Comparison of ENCODE assay signal across 22 cellular contexts in genomic region chr7:42924223-42924877, GRCh38. TPM values are rescaled to one million over a fixed set of nuclear protein-coding genes. Genes with fewer than 3 reads are reported as not detected.
DNase-seq lines count a peak whose midpoint lies in the region; ATAC-seq and TF ChIP-seq lines count a peak whose summit lies in the region.
"Had no signal": no experiment of that assay in that cellular context is flagged by ENCODE, and none has a peak within 500 bp of the region (broad histone marks: within the 10 kb centered on the region; RNA-seq: fewer than 3 reads in every experiment).

No MANE protein-coding gene starts in this region.

- ATAC-seq in T-helper 17 cell: no peak
- no peak for ATAC-seq in foreskin keratinocyte
- no peak for ATAC-seq in GM18505 (IDR thresholded peaks at IDR 0.05; ENCODE audit: unreplicated experiment)
- ATAC-seq in HG03025 (IDR thresholded peaks at IDR 0.05; ENCODE audit: low FRiP score, unreplicated experiment): no peak
- ATAC-seq: effector memory CD8-positive, alpha-beta T cell; left cardiac atrium; Right ventricle myocardium inferior had no signal

- TF ChIP-seq POLR2A in GM18505 (IDR thresholded peaks at IDR 0.05; ENCODE audit: borderline replicate concordance, extremely low read depth, insufficient read depth, insufficient read length): no peak

- H3K79me2 ChIP-seq in Karpas-422 (ENCODE audit: low read length): peaks cover 80% of the 10 kb centered on the region

- no peaks in the 10 kb centered on the region for H3K9me3 Mint-ChIP-seq in activated CD4-positive, alpha-beta memory T cell treated with anti-CD3 and anti-CD28 coated beads for 36 hours
- no peaks in the 10 kb centered on the region for H3K9me3 Mint-ChIP-seq in activated CD4-positive, alpha-beta memory T cell treated with anti-CD3 and anti-CD28 coated beads, Interleukin-2, amount 10 ng/mL, durations not matched to agents 7 days and 5 days
- H3K9me3 Mint-ChIP-seq: effector memory CD8-positive, alpha-beta T cell; mesothelial cell of epicardium; neural crest cell had no signal

- POLR2A ChIA-PET in activated CD4-positive, alpha-beta memory T cell treated with anti-CD3 and anti-CD28 coated beads for 36 hours (lab: Charles Lee): interaction anchor here (1.0 to 2.9 kb wide), 2 partner anchors 10 to 12 kb away, joined by 3 to 9 read pairs; no protein-coding TSS in a partner anchor
- POLR2A ChIA-PET in activated CD4-positive, alpha-beta memory T cell treated with anti-CD3 and anti-CD28 coated beads, Interleukin-2, amount 10 ng/mL, durations not matched to agents 7 days and 5 days (lab: Charles Lee): interaction anchor here (0.7 to 1.2 kb wide), 3 partner anchors 8 to 12 kb away, joined by 5 read pairs; partner anchors contain the start of genes MRPL32 and PSMA2

- H3K27ac ChIP-seq in Karpas-422 (ENCODE audit: low read length) (peak overlapping the region; percentile 58), foreskin keratinocyte (peak overlapping the region; percentile 70)
- H3K27ac ChIP-seq: suprapubic skin, vagina, WERI-Rb-1 had no signal

- H3K9me2 ChIP-seq in Karpas-422 (replicated peaks; ENCODE audit: insufficient read depth, low read length): no peaks in the 10 kb centered on the region

- H3K9me3 ChIP-seq in Karpas-422 (ENCODE audit: low read length): no peaks in the 10 kb centered on the region
- no peaks in the 10 kb centered on the region for H3K9me3 ChIP-seq in T-helper 17 cell (ENCODE audit: control insufficient read depth, low read length, poor library complexity, severe bottlenecking)
- H3K9me3 ChIP-seq: BE2C, Caco-2, suprapubic skin, vagina had no signal

- no peak overlapping the region for H3K4me3 ChIP-seq in Karpas-422 (ENCODE audit: low read length)
- H3K4me3 ChIP-seq: suprapubic skin, vagina had no signal

- peak overlapping the region; percentile 7 for H3K4me2 ChIP-seq in Karpas-422 (ENCODE audit: low read depth, low read length, poor library complexity, severe bottlenecking)

- H3K9ac ChIP-seq in Karpas-422 (ENCODE audit: low read length): no peak overlapping the region

- CTCF ChIA-PET in activated CD4-positive, alpha-beta memory T cell treated with anti-CD3 and anti-CD28 coated beads for 36 hours (lab: Charles Lee): interaction anchor here (0.8 kb wide), 1 partner anchor 18 kb away, joined by 3 read pairs; no protein-coding TSS in a partner anchor
- CTCF ChIA-PET in activated CD4-positive, alpha-beta memory T cell treated with anti-CD3 and anti-CD28 coated beads, Interleukin-2, amount 10 ng/mL, durations not matched to agents 7 days and 5 days (lab: Charles Lee): interaction anchor here (1.1 to 1.6 kb wide), 2 partner anchors 8 to 12 kb away, joined by 3 to 4 read pairs; partner anchors contain the start of genes C7orf25 and MRPL32

- H3K36me3 ChIP-seq in Karpas-422 (ENCODE audit: insufficient read depth, low read length): peaks cover 71% of the 10 kb centered on the region

- DNase-seq in activated CD4-positive, alpha-beta memory T cell treated with anti-CD3 and anti-CD28 coated beads for 36 hours: no peak
- no peak for DNase-seq in activated CD4-positive, alpha-beta memory T cell treated with anti-CD3 and anti-CD28 coated beads, Interleukin-2, amount 10 ng/mL, durations not matched to agents 7 days and 5 days
- DNase-seq in Karpas-422: no peak
- DNase-seq in T-helper 17 cell: no peak
- DNase-seq in foreskin keratinocyte: no peak
- DNase-seq in dedifferentiated amniotic fluid mesenchymal stem cell (ENCODE audit: extremely low spot score): no peak
- DNase-seq: activated effector memory CD4-positive, alpha-beta T cell treated with anti-CD3 and anti-CD28 coated beads, Interleukin-2, amount 50 U/mL, for 16 hours; BE2C; Caco-2; effector memory CD8-positive, alpha-beta T cell; HCEC 1CT; left cardiac atrium; NCI-H2081; T-helper 1 cell; WERI-Rb-1 had no signal

- no peak overlapping the region for H2AFZ ChIP-seq in Karpas-422 (ENCODE audit: low read length)

- no peak for TF ChIP-seq CTCF in foreskin keratinocyte (conservative IDR thresholded peaks at IDR 0.05)

- H3K27me3 ChIP-seq in Karpas-422 (ENCODE audit: low read length) (no peaks in the 10 kb centered on the region), foreskin keratinocyte (no peaks in the 10 kb centered on the region)
- H3K27me3 ChIP-seq: BE2C, suprapubic skin, vagina had no signal

- no peaks in the 10 kb centered on the region for H4K20me1 ChIP-seq in Karpas-422 (ENCODE audit: insufficient read depth, low read depth, low read length)

- H3K27ac Mint-ChIP-seq in activated CD4-positive, alpha-beta memory T cell treated with anti-CD3 and anti-CD28 coated beads for 36 hours: peak overlapping the region; percentile 74
- H3K27ac Mint-ChIP-seq in activated CD4-positive, alpha-beta memory T cell treated with anti-CD3 and anti-CD28 coated beads, Interleukin-2, amount 10 ng/mL, durations not matched to agents 7 days and 5 days: no peak overlapping the region
- H3K27ac Mint-ChIP-seq in T-helper 17 cell: peak overlapping the region; percentile 63
- H3K27ac Mint-ChIP-seq: mesothelial cell of epicardium had no signal

- no peak overlapping the region for H3K4me3 Mint-ChIP-seq in activated CD4-positive, alpha-beta memory T cell treated with anti-CD3 and anti-CD28 coated beads for 36 hours
- no peak overlapping the region for H3K4me3 Mint-ChIP-seq in activated CD4-positive, alpha-beta memory T cell treated with anti-CD3 and anti-CD28 coated beads, Interleukin-2, amount 10 ng/mL, durations not matched to agents 7 days and 5 days
- no peak overlapping the region for H3K4me3 Mint-ChIP-seq in T-helper 17 cell
- H3K4me3 Mint-ChIP-seq: effector memory CD8-positive, alpha-beta T cell; mesothelial cell of epicardium; neural crest cell had no signal

- no peaks in the 10 kb centered on the region for H3K27me3 Mint-ChIP-seq in activated CD4-positive, alpha-beta memory T cell treated with anti-CD3 and anti-CD28 coated beads for 36 hours
- H3K27me3 Mint-ChIP-seq in activated CD4-positive, alpha-beta memory T cell treated with anti-CD3 and anti-CD28 coated beads, Interleukin-2, amount 10 ng/mL, durations not matched to agents 7 days and 5 days: no peaks in the 10 kb centered on the region
- H3K27me3 Mint-ChIP-seq in T-helper 17 cell: no peaks in the 10 kb centered on the region
- H3K27me3 Mint-ChIP-seq: effector memory CD8-positive, alpha-beta T cell had no signal

- H3K36me3 Mint-ChIP-seq in activated CD4-positive, alpha-beta memory T cell treated with anti-CD3 and anti-CD28 coated beads for 36 hours: peaks cover 67% of the 10 kb centered on the region
- peaks cover 79% of the 10 kb centered on the region for H3K36me3 Mint-ChIP-seq in activated CD4-positive, alpha-beta memory T cell treated with anti-CD3 and anti-CD28 coated beads, Interleukin-2, amount 10 ng/mL, durations not matched to agents 7 days and 5 days (ENCODE audit: low read depth)
- peaks cover 8% of the 10 kb centered on the region for H3K36me3 Mint-ChIP-seq in T-helper 17 cell (ENCODE audit: low read depth)

- intact Hi-C loops in activated CD4-positive, alpha-beta memory T cell treated with anti-CD3 and anti-CD28 coated beads for 36 hours (cut with micrococcal nuclease): no loop called here

- peaks cover 48% of the 10 kb centered on the region for H3K4me1 ChIP-seq in Karpas-422 (ENCODE audit: low read length)
- H3K4me1 ChIP-seq in foreskin keratinocyte: peaks cover 33% of the 10 kb centered on the region
- H3K4me1 ChIP-seq: BE2C had no signal

- H3K4me1 Mint-ChIP-seq in activated CD4-positive, alpha-beta memory T cell treated with anti-CD3 and anti-CD28 coated beads for 36 hours (ENCODE audit: low read depth): peaks cover 54% of the 10 kb centered on the region
- H3K4me1 Mint-ChIP-seq in activated CD4-positive, alpha-beta memory T cell treated with anti-CD3 and anti-CD28 coated beads, Interleukin-2, amount 10 ng/mL, durations not matched to agents 7 days and 5 days: peaks cover 47% of the 10 kb centered on the region
- peaks cover 24% of the 10 kb centered on the region for H3K4me1 Mint-ChIP-seq in T-helper 17 cell

RNA-seq across cellular contexts. Expression of gene PSMA2, which starts 7.6 kb away (rescaled TPM):
- 100 to 1,000 TPM; 196 to 200 TPM for total RNA-seq in activated CD4-positive, alpha-beta memory T cell treated with anti-CD3 and anti-CD28 coated beads for 36 hours
- total RNA-seq in activated CD4-positive, alpha-beta memory T cell treated with anti-CD3 and anti-CD28 coated beads, Interleukin-2, amount 10 ng/mL, durations not matched to agents 7 days and 5 days: 100 to 1,000 TPM; 132 to 133 TPM
- 13.2 and 97.1 TPM in 2 replicates for total RNA-seq in Karpas-422 (2014; rRNA removed; shearing (Covaris generic); ENCODE audit: low replicate concordance)
- total RNA-seq in T-helper 17 cell (10 to 100 TPM; 42.1 to 49.8 TPM), foreskin keratinocyte (180 and 185 TPM in 2 replicates)
- polyA plus RNA-seq in foreskin keratinocyte: 290 and 305 TPM in 2 replicates

RNA-seq across cellular contexts. Expression of gene MRPL32, which starts 7.8 kb away (rescaled TPM):
- 10 to 100 TPM; 59.3 to 63.6 TPM for total RNA-seq in activated CD4-positive, alpha-beta memory T cell treated with anti-CD3 and anti-CD28 coated beads for 36 hours
- total RNA-seq in activated CD4-positive, alpha-beta memory T cell treated with anti-CD3 and anti-CD28 coated beads, Interleukin-2, amount 10 ng/mL, durations not matched to agents 7 days and 5 days: 10 to 100 TPM; 47.2 to 47.4 TPM
- 41.6 and 67.6 TPM in 2 replicates for total RNA-seq in Karpas-422 (2014; rRNA removed; shearing (Covaris generic); ENCODE audit: low replicate concordance)
- total RNA-seq in T-helper 17 cell: 10 to 100 TPM; 31.1 to 39.1 TPM
- total RNA-seq in foreskin keratinocyte: 92.8 and 104 TPM in 2 replicates
- 99.4 and 114 TPM in 2 replicates for polyA plus RNA-seq in foreskin keratinocyte

RNA-seq across cellular contexts. Expression of gene C7orf25, which starts 12.5 kb away (rescaled TPM):
- total RNA-seq in activated CD4-positive, alpha-beta memory T cell treated with anti-CD3 and anti-CD28 coated beads for 36 hours: 1 to 10 TPM; 3.6 to 4.3 TPM
- total RNA-seq in activated CD4-positive, alpha-beta memory T cell treated with anti-CD3 and anti-CD28 coated beads, Interleukin-2, amount 10 ng/mL, durations not matched to agents 7 days and 5 days: 1 to 10 TPM; 2.4 to 5.3 TPM
- total RNA-seq in Karpas-422 (2014; rRNA removed; shearing (Covaris generic); ENCODE audit: low replicate concordance): 1.1 and 1.8 TPM in 2 replicates
- total RNA-seq in T-helper 17 cell (1 to 10 TPM; 1.9 to 2.9 TPM), foreskin keratinocyte (3.4 and 4.3 TPM in 2 replicates)
- 1.0 and 1.1 TPM in 2 replicates for polyA plus RNA-seq in foreskin keratinocyte
